ENCODE assay signal across 6 cellular contexts in genomic region chr4:13007802-13008201, GRCh38.
"Had no signal": no experiment of that assay in that cellular context is flagged by ENCODE, and none has a peak within 500 bp of the region (broad histone marks: within the 10 kb centered on the region; RNA-seq: fewer than 3 reads in every experiment).

No MANE protein-coding gene starts in this region.

- H3K36me3 ChIP-seq: HAP-1 had no signal

- H3K4me1 Mint-ChIP-seq: IgD-negative memory B cell had no signal

- H3K27ac ChIP-seq: GM23248 had no signal

- H3K36me3 Mint-ChIP-seq: IgD-negative memory B cell had no signal

- DNase-seq: GM23248, GOT3, H7 had no signal

- H3K27me3 Mint-ChIP-seq: IgD-negative memory B cell had no signal

- H2AFZ ChIP-seq: GM23248 had no signal

- H3K4me3 Mint-ChIP-seq: IgD-negative memory B cell had no signal

- ATAC-seq: HCT116 had no signal

- H3K4me3 ChIP-seq: GM23248, HAP-1 had no signal

- H3K9me3 ChIP-seq: HAP-1 had no signal

- H3K4me1 ChIP-seq: HAP-1 had no signal

- H3K9ac ChIP-seq: GM23248 had no signal

- H3K27ac Mint-ChIP-seq: IgD-negative memory B cell had no signal
